22 cellular contexts compared by ENCODE assay signal in genomic region chr3:111302073-111302472, GRCh38.
"Had no signal": no experiment of that assay in that cellular context is flagged by ENCODE, and none has a peak within 500 bp of the region (broad histone marks: within the 10 kb centered on the region; RNA-seq: fewer than 3 reads in every experiment).

No MANE protein-coding gene starts in this region.

- H3K27me3 ChIP-seq: gastrocnemius medialis, hepatocyte, neutrophil, right lobe of liver, suprapubic skin, transverse colon, vagina had no signal

- H3K27ac Mint-ChIP-seq: progenitor cell of endocrine pancreas; stimulated activated naive B cell treated with anti-CD40 and anti-IgM and Interleukin-4, amounts not matched to agents 10 μg/mL and 1 μg/mL and 100 μg/mL, for 72 hours had no signal

- H3K4me1 Mint-ChIP-seq: neural crest cell; stimulated activated naive B cell treated with anti-CD40 and anti-IgM and Interleukin-4, amounts not matched to agents 10 μg/mL and 1 μg/mL and 100 μg/mL, for 72 hours had no signal

- H3K36me3 ChIP-seq: gastrocnemius medialis, neutrophil, right lobe of liver, suprapubic skin, transverse colon, vagina had no signal

- H3K27ac ChIP-seq: dorsolateral prefrontal cortex, gastrocnemius medialis, hepatocyte, neutrophil, parathyroid adenoma, right lobe of liver, suprapubic skin, transverse colon, vagina had no signal

- H3K9me3 ChIP-seq: gastrocnemius medialis, neutrophil, right lobe of liver, suprapubic skin, transverse colon, vagina had no signal

- H3K4me1 ChIP-seq: gastrocnemius medialis, parathyroid adenoma, right lobe of liver, suprapubic skin, transverse colon, vagina had no signal

- DNase-seq: dorsolateral prefrontal cortex; effector CD4-positive, alpha-beta T cell; foreskin fibroblast; gastrocnemius medialis; head of caudate nucleus; kidney; naive thymus-derived CD8-positive, alpha-beta T cell; right lobe of liver; small intestine; stimulated activated CD4-positive, alpha-beta T cell treated with anti-CD3 and anti-CD28 coated beads, Interleukin-15, amount 100 ng/mL, for 24 hours; stimulated activated CD4-positive, alpha-beta T cell treated with anti-CD3 and anti-CD28 coated beads, Interleukin-2, amount 100 ng/mL, for 48 hours; stimulated activated naive B cell treated with anti-CD40 and anti-IgM and Interleukin-4, amounts not matched to agents 10 μg/mL and 1 μg/mL and 100 μg/mL, for 72 hours; stimulated activated naive CD8-positive, alpha-beta T cell treated with anti-CD3 and anti-CD28 coated beads, Interleukin-15, amount 100 ng/mL, for 72 hours; transverse colon had no signal

- H3K4me3 ChIP-seq: dorsolateral prefrontal cortex, gastrocnemius medialis, hepatocyte, right lobe of liver, suprapubic skin, transverse colon, vagina had no signal

- H3K9me3 Mint-ChIP-seq: naive thymus-derived CD8-positive, alpha-beta T cell; neural crest cell; stimulated activated naive B cell treated with anti-CD40 and anti-IgM and Interleukin-4, amounts not matched to agents 10 μg/mL and 1 μg/mL and 100 μg/mL, for 72 hours; stimulated activated naive CD8-positive, alpha-beta T cell treated with anti-CD3 and anti-CD28 coated beads, Interleukin-15, amount 100 ng/mL, for 72 hours had no signal

- ATAC-seq: gastrocnemius medialis; left lobe of liver; naive thymus-derived CD8-positive, alpha-beta T cell; right lobe of liver; stimulated activated naive B cell treated with anti-CD40 and anti-IgM and Interleukin-4, amounts not matched to agents 10 μg/mL and 1 μg/mL and 100 μg/mL, for 72 hours; stimulated activated naive CD8-positive, alpha-beta T cell treated with anti-CD3 and anti-CD28 coated beads, Interleukin-15, amount 100 ng/mL, for 72 hours had no signal

- H3K27me3 Mint-ChIP-seq: progenitor cell of endocrine pancreas; stimulated activated naive CD8-positive, alpha-beta T cell treated with anti-CD3 and anti-CD28 coated beads, Interleukin-15, amount 100 ng/mL, for 72 hours had no signal

- H3K36me3 Mint-ChIP-seq: naive thymus-derived CD8-positive, alpha-beta T cell; stimulated activated naive B cell treated with anti-CD40 and anti-IgM and Interleukin-4, amounts not matched to agents 10 μg/mL and 1 μg/mL and 100 μg/mL, for 72 hours had no signal

- H3K4me3 Mint-ChIP-seq: neural crest cell; stimulated activated naive B cell treated with anti-CD40 and anti-IgM and Interleukin-4, amounts not matched to agents 10 μg/mL and 1 μg/mL and 100 μg/mL, for 72 hours; stimulated activated naive CD8-positive, alpha-beta T cell treated with anti-CD3 and anti-CD28 coated beads, Interleukin-15, amount 100 ng/mL, for 72 hours had no signal
